Comparison of ENCODE assay signal across 13 cellular contexts in the genomic region with DNA sequence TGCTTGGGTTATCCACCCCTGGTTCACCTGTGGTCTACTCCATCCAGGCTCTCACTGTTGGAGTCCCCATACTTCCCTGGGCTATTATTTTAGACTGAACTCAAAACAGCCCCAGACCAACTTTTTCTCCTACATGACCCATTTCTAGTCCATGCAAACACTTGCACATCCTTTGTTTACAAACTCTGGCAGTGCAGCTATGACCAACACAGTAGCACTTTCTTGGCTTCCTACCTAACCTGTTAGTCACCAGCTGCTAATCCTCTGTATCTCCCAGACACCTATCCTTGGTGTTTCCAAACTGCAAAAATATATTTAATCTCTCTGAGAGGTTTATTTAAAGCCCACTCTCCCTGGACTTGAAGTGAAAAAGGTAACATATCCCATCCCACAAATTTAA.
DNase-seq lines count a peak whose midpoint lies in the region; ATAC-seq, FAIRE-seq and TF ChIP-seq lines count a peak whose summit lies in the region.
"Had no signal": no experiment of that assay in that cellular context is flagged by ENCODE, and none has a peak within 500 bp of the region (broad histone marks: within the 10 kb centered on the region; RNA-seq: fewer than 3 reads in every experiment).

No MANE protein-coding gene starts in this region.

- peaks cover 36% of the 10 kb centered on the region for H3K4me1 Mint-ChIP-seq in nephron
- H3K4me1 Mint-ChIP-seq in stimulated activated effector memory CD8-positive, alpha-beta T cell treated with anti-CD3 and anti-CD28 coated beads, Interleukin-12 subunit alpha, Interleukin-12 subunit beta, amount 100 ng/mL, for 72 hours, result no peaks in the 10 kb centered on the region

- peak overlapping the region; percentile 52 to 76 (median 75) for H3K27ac Mint-ChIP-seq in nephron
- no peak overlapping the region for H3K27ac Mint-ChIP-seq in stimulated activated effector memory CD8-positive, alpha-beta T cell treated with anti-CD3 and anti-CD28 coated beads, Interleukin-12 subunit alpha, Interleukin-12 subunit beta, amount 100 ng/mL, for 72 hours
- H3K27ac Mint-ChIP-seq: activated CD8-positive, alpha-beta T cell treated with anti-CD3 and anti-CD28 coated beads for 36 hours had no signal

- H3K9me3 ChIP-seq in upper lobe of left lung, result no peaks in the 10 kb centered on the region
- H3K9me3 ChIP-seq: esophagus muscularis mucosa, spleen had no signal

- FAIRE-seq in RCC 7860 (lab: Jason Lieb, UNC), result peak; percentile 83

- no peaks in the 10 kb centered on the region for H3K27me3 ChIP-seq in upper lobe of left lung
- H3K27me3 ChIP-seq: esophagus muscularis mucosa, spleen had no signal

- no peak overlapping the region for H3K4me3 ChIP-seq in upper lobe of left lung
- H3K4me3 ChIP-seq: esophagus muscularis mucosa, spleen had no signal

- TF ChIP-seq EP300 in upper lobe of left lung (IDR thresholded peaks at IDR 0.05), result no peak

- TF ChIP-seq CTCF in nephron (IDR thresholded peaks at IDR 0.05; ENCODE audit: unreplicated experiment in 3 of 3) (no peak), upper lobe of left lung (IDR thresholded peaks at IDR 0.05) (no peak)

- ATAC-seq in stimulated activated effector memory CD8-positive, alpha-beta T cell treated with anti-CD3 and anti-CD28 coated beads, Interleukin-12 subunit alpha, Interleukin-12 subunit beta, amount 100 ng/mL, for 72 hours, result no peak
- ATAC-seq in upper lobe of left lung (ENCODE audit: low FRiP score in 2 of 2), result no peak
- ATAC-seq: activated CD8-positive, alpha-beta T cell treated with anti-CD3 and anti-CD28 coated beads for 36 hours had no signal

- H3K4me1 ChIP-seq in upper lobe of left lung, result peaks cover 0 to 6% (median 3%) of the 10 kb centered on the region in 4 donors

- H3K36me3 ChIP-seq in upper lobe of left lung, result no peaks in the 10 kb centered on the region
- H3K36me3 ChIP-seq: esophagus muscularis mucosa, spleen had no signal

- no peaks in the 10 kb centered on the region for H3K9me3 Mint-ChIP-seq in nephron
- H3K9me3 Mint-ChIP-seq in stimulated activated effector memory CD8-positive, alpha-beta T cell treated with anti-CD3 and anti-CD28 coated beads, Interleukin-12 subunit alpha, Interleukin-12 subunit beta, amount 100 ng/mL, for 72 hours, result no peaks in the 10 kb centered on the region
- H3K9me3 Mint-ChIP-seq: activated CD8-positive, alpha-beta T cell treated with anti-CD3 and anti-CD28 coated beads for 36 hours had no signal

- H3K36me3 Mint-ChIP-seq in nephron (ENCODE audit: low read depth), result no peaks in the 10 kb centered on the region
- H3K36me3 Mint-ChIP-seq in stimulated activated effector memory CD8-positive, alpha-beta T cell treated with anti-CD3 and anti-CD28 coated beads, Interleukin-12 subunit alpha, Interleukin-12 subunit beta, amount 100 ng/mL, for 72 hours, result no peaks in the 10 kb centered on the region

- no peak overlapping the region for H3K4me3 Mint-ChIP-seq in nephron
- H3K4me3 Mint-ChIP-seq in stimulated activated effector memory CD8-positive, alpha-beta T cell treated with anti-CD3 and anti-CD28 coated beads, Interleukin-12 subunit alpha, Interleukin-12 subunit beta, amount 100 ng/mL, for 72 hours, result no peak overlapping the region
- H3K4me3 Mint-ChIP-seq: activated CD8-positive, alpha-beta T cell treated with anti-CD3 and anti-CD28 coated beads for 36 hours had no signal

- H3K27ac ChIP-seq in upper lobe of left lung, result no peak overlapping the region
- H3K27ac ChIP-seq: esophagus muscularis mucosa, spleen had no signal

- TF ChIP-seq POLR2A in upper lobe of left lung (IDR thresholded peaks at IDR 0.05), result no peak

- H3K27me3 Mint-ChIP-seq in nephron (ENCODE audit: low read depth), result no peaks in the 10 kb centered on the region

- DNase-seq in ELR (ENCODE audit: low read depth) (peak; percentile 95), RCC 7860 (ENCODE audit: low spot score) (peak; percentile 61), fibroblast of gingiva (ENCODE audit: low read depth) (peak; percentile 48), upper lobe of left lung (no peak), ureter (ENCODE audit: low spot score) (no peak)
- DNase-seq in activated naive CD4-positive, alpha-beta T cell treated with anti-CD3 and anti-CD28 coated beads, Interleukin-2, amount 50 U/mL, for 16 hours, result no peak
- DNase-seq in stimulated activated effector memory CD8-positive, alpha-beta T cell treated with anti-CD3 and anti-CD28 coated beads, Interleukin-12 subunit alpha, Interleukin-12 subunit beta, amount 100 ng/mL, for 72 hours (ENCODE audit: low spot score in 2 of 2), result no peak
- DNase-seq: activated CD8-positive, alpha-beta T cell treated with anti-CD3 and anti-CD28 coated beads for 36 hours; KBM-7; NCI-H510A; spleen had no signal

Comparison
In these comparisons a context has a peak if more than half of its experiments do, and no peak if none do; other contexts are left out.
1. DNase-seq: peak in ELR (single experiment), RCC 7860 (single experiment) and fibroblast of gingiva (single experiment); none in activated naive CD4-positive, alpha-beta T cell treated with anti-CD3 and anti-CD28 coated beads, Interleukin-2, amount 50 U/mL, for 16 hours (single experiment), stimulated activated effector memory CD8-positive, alpha-beta T cell treated with anti-CD3 and anti-CD28 coated beads, Interleukin-12 subunit alpha, Interleukin-12 subunit beta, amount 100 ng/mL, for 72 hours (0 of 2), upper lobe of left lung (0 of 2) and ureter (single experiment).